In genomic region chr20:49045440-49046086, GRCh38 we compare ENCODE assay signal across 8 cellular contexts. TPM values are rescaled to one million over a fixed set of nuclear protein-coding genes. Genes with fewer than 3 reads are reported as not detected.
DNase-seq lines count a peak whose midpoint lies in the region; ATAC-seq and TF ChIP-seq lines count a peak whose summit lies in the region.

No MANE protein-coding gene starts in this region.

- H3K9me3 ChIP-seq in body of pancreas, result no peaks in the 10 kb centered on the region

- peak; percentile 25 for DNase-seq in SKM-1 treated with dmso at 0.1 percent for 144 hours (lab: John Stamatoyannopoulos, UW; ENCODE audit: unreplicated experiment)
- no peak for DNase-seq in SKM-1 (lab: John Stamatoyannopoulos, UW; ENCODE audit: unreplicated experiment)
- DNase-seq in MV-4-11 (lab: John Stamatoyannopoulos, UW), result peak; percentile 55
- DNase-seq in body of pancreas, result peak in 3 of 4 donors; percentile 50 to 66 (median 55)
- no peak for DNase-seq in activated gamma-delta T cell (lab: John Stamatoyannopoulos, UW)

- no peaks in the 10 kb centered on the region for H3K27me3 ChIP-seq in body of pancreas
- no peaks in the 10 kb centered on the region for H3K27me3 ChIP-seq in layer of hippocampus (ENCODE audit: control insufficient read depth, insufficient read depth, low read length)

- H3K27me3 Mint-ChIP-seq in stimulated activated memory B cell treated with anti-CD40 and anti-IgM and Interleukin-4, amounts not matched to agents 10 μg/mL and 1 μg/mL and 100 μg/mL, for 72 hours, result no peaks in the 10 kb centered on the region

- no peaks in the 10 kb centered on the region for H3K36me3 ChIP-seq in body of pancreas (replicated peaks in 1 of 2; ENCODE audit: insufficient read depth in 1 of 2, low read depth in 2 of 2)

- WGBS in body of pancreas, 2 donors, result 3 to 4% methylated on average over 11 to 12 of the region's 12 CpGs

- H3K4me1 Mint-ChIP-seq in stimulated activated memory B cell treated with anti-CD40 and anti-IgM and Interleukin-4, amounts not matched to agents 10 μg/mL and 1 μg/mL and 100 μg/mL, for 72 hours, result peaks cover 32% of the 10 kb centered on the region

- TF ChIP-seq POLR2A in body of pancreas (IDR thresholded peaks at IDR 0.05), result no peak

- intact Hi-C loops in body of pancreas (cut with DNase I), result no loop called here

- peaks cover 11% of the 10 kb centered on the region for H3K36me3 Mint-ChIP-seq in stimulated activated memory B cell treated with anti-CD40 and anti-IgM and Interleukin-4, amounts not matched to agents 10 μg/mL and 1 μg/mL and 100 μg/mL, for 72 hours

- no peak for TF ChIP-seq CTCF in body of pancreas (IDR thresholded peaks at IDR 0.05)

- H3K9me3 Mint-ChIP-seq in stimulated activated memory B cell treated with anti-CD40 and anti-IgM and Interleukin-4, amounts not matched to agents 10 μg/mL and 1 μg/mL and 100 μg/mL, for 72 hours, result no peaks in the 10 kb centered on the region

- H3K4me3 ChIP-seq in body of pancreas, result peak overlapping the region; percentile 4 to 16

- ATAC-seq in body of pancreas (peak; percentile 9), HG02588 (IDR thresholded peaks at IDR 0.05; ENCODE audit: unreplicated experiment) (no peak)
- ATAC-seq in stimulated activated memory B cell treated with anti-CD40 and anti-IgM and Interleukin-4, amounts not matched to agents 10 μg/mL and 1 μg/mL and 100 μg/mL, for 72 hours, result no peak

- H3K27ac ChIP-seq in body of pancreas, result peak overlapping the region; percentile 90 to 96 (median 92)
- peak overlapping the region; percentile 83 for H3K27ac ChIP-seq in layer of hippocampus (ENCODE audit: low read depth, low read length)

- H3K4me1 ChIP-seq in body of pancreas, result peaks cover 23% of the 10 kb centered on the region

- H3K4me3 Mint-ChIP-seq in stimulated activated memory B cell treated with anti-CD40 and anti-IgM and Interleukin-4, amounts not matched to agents 10 μg/mL and 1 μg/mL and 100 μg/mL, for 72 hours, result peak overlapping the region; percentile 99

- peak overlapping the region; percentile 99 for H3K27ac Mint-ChIP-seq in stimulated activated memory B cell treated with anti-CD40 and anti-IgM and Interleukin-4, amounts not matched to agents 10 μg/mL and 1 μg/mL and 100 μg/mL, for 72 hours

RNA-seq across cellular contexts. Expression of gene CSE1L, which starts 0.5 kb away (rescaled TPM):
- 10 to 100 TPM; 16.5 to 23.6 TPM for total RNA-seq in body of pancreas

Comparison
In these comparisons a context has a peak if more than half of its experiments do, and no peak if none do; other contexts are left out.
1. DNase-seq: peak in SKM-1 treated with dmso at 0.1 percent for 144 hours (single experiment), MV-4-11 (single experiment) and body of pancreas (3 of 4); none in SKM-1 (single experiment) and activated gamma-delta T cell (single experiment).